ENCODE assay signal across 10 cellular contexts in the genomic region with DNA sequence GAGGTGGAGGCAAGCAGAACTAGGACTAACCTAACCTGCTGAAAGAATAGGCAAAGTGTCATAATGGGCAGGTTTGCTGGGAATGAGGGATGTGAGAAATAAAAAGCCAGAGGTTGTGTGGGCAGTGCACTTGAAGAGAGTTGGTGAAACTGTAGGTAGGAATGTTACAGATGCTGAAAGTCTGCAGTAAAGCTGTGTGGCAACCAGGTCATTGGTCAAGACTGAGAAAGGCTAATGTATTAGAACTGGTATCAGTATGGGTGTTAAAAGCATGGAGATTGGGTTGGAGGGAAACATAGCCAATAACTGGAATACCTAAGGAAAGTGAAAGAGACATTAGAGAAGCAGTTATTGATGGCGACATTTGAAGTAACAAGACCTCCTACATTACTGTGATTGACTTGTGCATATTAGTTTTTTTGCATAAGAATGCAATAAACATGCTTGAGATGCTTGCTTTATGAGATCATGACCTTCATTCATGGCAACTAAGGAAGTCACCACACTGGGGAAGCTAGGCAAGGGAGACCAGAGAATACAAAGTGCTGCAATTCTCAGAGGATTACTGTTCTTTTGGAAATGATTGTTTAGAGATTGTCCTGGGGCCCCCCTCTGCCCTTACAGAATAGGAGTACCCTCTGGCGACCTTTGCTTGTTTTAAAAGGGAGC. TPM values are rescaled to one million over a fixed set of nuclear protein-coding genes. Genes with fewer than 3 reads are reported as not detected.
DNase-seq lines count a peak whose midpoint lies in the region; ATAC-seq, FAIRE-seq and TF ChIP-seq lines count a peak whose summit lies in the region.
"Had no signal": no experiment of that assay in that cellular context is flagged by ENCODE, and none has a peak within 500 bp of the region (broad histone marks: within the 10 kb centered on the region; RNA-seq: fewer than 3 reads in every experiment).

No MANE protein-coding gene starts in this region.

- POLR2A ChIA-PET in A673 (lab: Charles Lee; ENCODE audit: low non-redundant PET) = no interaction called here

- no peaks in the 10 kb centered on the region for H3K36me3 ChIP-seq in A673 (ENCODE audit: insufficient read depth, low read length, poor library complexity, severe bottlenecking)
- H3K36me3 ChIP-seq in brain microvascular endothelial cell (replicated peaks) = no peaks in the 10 kb centered on the region

- CTCF ChIA-PET in A673 (lab: Charles Lee) = no interaction called here

- intact Hi-C loops in A673 (cut with micrococcal nuclease; ENCODE audit: unreplicated experiment) = no loop called here

- no TSS peak for BruUV-seq in A673 (replicated peaks; lab: Mats Ljungman, UMichigan)

- in situ Hi-C loops in brain microvascular endothelial cell (cut with HindIII; ENCODE audit: low pct_ligation_motif_present, low sequenced_read_pairs) = no loop called here

- H3K36me3 Mint-ChIP-seq in activated naive CD4-positive, alpha-beta T cell treated with anti-CD3 and anti-CD28 coated beads, Interleukin-2, amount 50 U/mL, for 72 hours = no peaks in the 10 kb centered on the region

- peak; percentile 78 for FAIRE-seq in HTR-8/SVneo (lab: Jason Lieb, UNC)

- H3K4me3 ChIP-seq in A673 (ENCODE audit: low read depth, low read length, poor library complexity, severe bottlenecking) (no peak overlapping the region), brain microvascular endothelial cell (ENCODE audit: low read depth, low read length) (no peak overlapping the region)

- TF ChIP-seq CTCF in A673 (conservative IDR thresholded peaks at IDR 0.05; ENCODE audit: low read depth, low read length) (no peak), brain microvascular endothelial cell (IDR thresholded peaks at IDR 0.05; ENCODE audit: low read depth, low read length, missing control alignments) (no peak)

- H3K27ac ChIP-seq in A673 (ENCODE audit: low read depth, low read length, poor library complexity, severe bottlenecking) = no peak overlapping the region
- peak overlapping the region; percentile 2 for H3K27ac ChIP-seq in brain microvascular endothelial cell

- H3K9me3 Mint-ChIP-seq in activated naive CD4-positive, alpha-beta T cell treated with anti-CD3 and anti-CD28 coated beads, Interleukin-2, amount 50 U/mL, for 72 hours = peaks cover 5 to 7% of the 10 kb centered on the region in 2 donors

- H3K27me3 ChIP-seq in A673 (replicated peaks; ENCODE audit: insufficient read depth, low read depth, low read length, poor library complexity) (no peaks in the 10 kb centered on the region), brain microvascular endothelial cell (replicated peaks) (no peaks in the 10 kb centered on the region)

- no peaks in the 10 kb centered on the region for H3K9me3 ChIP-seq in A673 (ENCODE audit: low read depth, low read length, poor library complexity, severe bottlenecking)

- no peak overlapping the region for H3K27ac Mint-ChIP-seq in activated naive CD4-positive, alpha-beta T cell treated with anti-CD3 and anti-CD28 coated beads, Interleukin-2, amount 50 U/mL, for 72 hours

- H3K4me1 ChIP-seq in A673 (ENCODE audit: insufficient read depth, low read length, poor library complexity, severe bottlenecking) = peaks cover 8% of the 10 kb centered on the region

- ATAC-seq in GM19023 (IDR thresholded peaks at IDR 0.05; ENCODE audit: unreplicated experiment) (no peak), HG03378 (IDR thresholded peaks at IDR 0.05; ENCODE audit: unreplicated experiment) (no peak)
- no peak for ATAC-seq in activated naive CD4-positive, alpha-beta T cell treated with anti-CD3 and anti-CD28 coated beads, Interleukin-2, amount 50 U/mL, for 72 hours

- DNase-seq in A673 (ENCODE audit: low spot score) (peak; percentile 73), HTR-8/SVneo (ENCODE audit: insufficient read length, low spot score) (peak; percentile 57), brain microvascular endothelial cell (peak; percentile 24), iPS-NIHi11 (ENCODE audit: low spot score) (peak; percentile 70), COLO668 (lab: John Stamatoyannopoulos, UW; ENCODE audit: unreplicated experiment) (no peak)
- DNase-seq in activated naive CD4-positive, alpha-beta T cell treated with anti-CD3 and anti-CD28 coated beads, Interleukin-2, amount 50 U/mL, for 72 hours (ENCODE audit: low spot score in 2 of 2) = no peak
- DNase-seq: cerebellar nuclear complex, nucleus accumbens had no signal

RNA-seq across cellular contexts. Expression of a gene that starts 11.8 kb away (rescaled TPM):
- 7.2 and 9.5 TPM in 2 replicates for total RNA-seq in A673 (2021)
- not detected for total RNA-seq in activated naive CD4-positive, alpha-beta T cell treated with anti-CD3 and anti-CD28 coated beads, Interleukin-2, amount 50 U/mL, for 72 hours

Comparison
In these comparisons a context has a peak if more than half of its experiments do, and no peak if none do; other contexts are left out.
1. DNase-seq: peak in A673 (single experiment), HTR-8/SVneo (single experiment), brain microvascular endothelial cell (single experiment) and iPS-NIHi11 (single experiment); none in COLO668 (single experiment) and activated naive CD4-positive, alpha-beta T cell treated with anti-CD3 and anti-CD28 coated beads, Interleukin-2, amount 50 U/mL, for 72 hours (0 of 2).